ENCODE assay signal across 16 cellular contexts in the genomic region with DNA sequence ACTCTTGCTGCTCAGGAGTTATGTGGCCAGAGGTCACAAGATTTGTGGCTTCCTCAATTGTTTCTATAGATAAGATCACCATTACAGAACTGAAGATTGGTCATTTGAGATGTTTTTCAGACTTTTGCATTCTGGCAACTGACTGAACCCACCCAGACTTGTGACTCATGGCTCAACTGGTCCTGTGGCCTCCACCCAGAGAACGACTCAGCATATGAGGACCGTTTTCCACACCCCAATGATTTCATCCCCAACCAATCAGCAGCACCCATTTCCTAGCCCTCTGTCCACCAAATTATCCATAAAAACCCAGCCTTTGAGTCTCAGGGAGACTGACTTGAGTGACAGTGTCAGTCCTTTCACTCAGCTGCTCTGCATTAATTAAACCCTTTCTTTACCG.
DNase-seq lines count a peak whose midpoint lies in the region; ATAC-seq, FAIRE-seq and TF ChIP-seq lines count a peak whose summit lies in the region.
"Had no signal": no experiment of that assay in that cellular context is flagged by ENCODE, and none has a peak within 500 bp of the region (broad histone marks: within the 10 kb centered on the region; RNA-seq: fewer than 3 reads in every experiment).

No MANE protein-coding gene starts in this region.

- DNase-seq in AG10803 (ENCODE audit: low read depth) (peak; percentile 37), LHCN-M2 (ENCODE audit: low read depth) (peak; percentile 85), K562 (ENCODE audit: extremely low read depth in 1 of 4, low spot score in 3 of 4) (peak in 1 of 4 experiments; percentile 7), left lung (no peak), SKM-1 treated with dmso at 0.1 percent for 144 hours (lab: John Stamatoyannopoulos, UW; ENCODE audit: unreplicated experiment) (no peak), omental fat pad (ENCODE audit: low spot score) (no peak)
- no peak for DNase-seq in CD4-positive, alpha-beta T cell
- DNase-seq: activated CD4-positive, alpha-beta memory T cell treated with anti-CD3 and anti-CD28 coated beads, Interleukin-2, amount 10 ng/mL, durations not matched to agents 7 days and 5 days; endodermal cell; H9; NCI-H2081; NCI-H526 had no signal

- no peak for TF ChIP-seq POLR2A in K562 (conservative IDR thresholded peaks at IDR 0.05)

- H3K9me3 ChIP-seq in K562 (replicated peaks; ENCODE audit: control insufficient read depth, insufficient read depth, low read depth, low read length): no peaks in the 10 kb centered on the region
- H3K9me3 ChIP-seq in left lung: no peaks in the 10 kb centered on the region
- no peaks in the 10 kb centered on the region for H3K9me3 ChIP-seq in CD4-positive, alpha-beta T cell (ENCODE audit: control insufficient read depth, low read length)
- H3K9me3 ChIP-seq: psoas muscle had no signal

- H3K9me1 ChIP-seq in K562 (ENCODE audit: control insufficient read depth, insufficient read depth, low read length): no peaks in the 10 kb centered on the region

- H3K4me3 Mint-ChIP-seq in CD4-positive, alpha-beta T cell: no peak overlapping the region
- H3K4me3 Mint-ChIP-seq: activated CD4-positive, alpha-beta memory T cell treated with anti-CD3 and anti-CD28 coated beads, Interleukin-2, amount 10 ng/mL, durations not matched to agents 7 days and 5 days; endodermal cell; H9 had no signal

- H3K27me3 Mint-ChIP-seq in CD4-positive, alpha-beta T cell: no peaks in the 10 kb centered on the region
- H3K27me3 Mint-ChIP-seq: activated CD4-positive, alpha-beta memory T cell treated with anti-CD3 and anti-CD28 coated beads, Interleukin-2, amount 10 ng/mL, durations not matched to agents 7 days and 5 days had no signal

- H3K27ac ChIP-seq in K562 (ENCODE audit: extremely low read depth, low read depth, low read length): no peak overlapping the region
- H3K27ac ChIP-seq in left lung: peak overlapping the region in 1 of 2 donors; percentile 49
- no peak overlapping the region for H3K27ac ChIP-seq in CD4-positive, alpha-beta T cell (ENCODE audit: low read depth, low read length)
- H3K27ac ChIP-seq: psoas muscle had no signal

- ATAC-seq in K562 (no peak), left lung (peak; percentile 41), HG03378 (IDR thresholded peaks at IDR 0.05; ENCODE audit: unreplicated experiment) (no peak), omental fat pad (ENCODE audit: low FRiP score) (no peak)
- ATAC-seq in CD4-positive, alpha-beta T cell (ENCODE audit: poor library complexity): no peak
- ATAC-seq: Panc1, psoas muscle had no signal

- H2AFZ ChIP-seq in K562 (ENCODE audit: low read depth, low read length): no peak overlapping the region

- H3K9ac ChIP-seq in K562 (ENCODE audit: insufficient read depth in 1 of 2, low read depth in 2 of 2, low read length in 2 of 2): no peak overlapping the region

- TF ChIP-seq CTCF in AG10803 (conservative IDR thresholded peaks at IDR 0.05; ENCODE audit: low read length) (no peak), K562 (IDR thresholded peaks at IDR 0.05 in 2 of 3, conservative IDR thresholded peaks at IDR 0.05 in 1 of 3; ENCODE audit: insufficient read depth in 2 of 3, low read depth in 1 of 3, low read length in 3 of 3) (no peak), left lung (IDR thresholded peaks at IDR 0.05) (no peak), omental fat pad (IDR thresholded peaks at IDR 0.05) (no peak)
- no peak for TF ChIP-seq CTCF in CD4-positive, alpha-beta T cell (IDR thresholded peaks at IDR 0.05)

- no peaks in the 10 kb centered on the region for H3K79me2 ChIP-seq in K562 (ENCODE audit: control insufficient read depth, insufficient read depth, low read length)

- no peak for FAIRE-seq in K562 (lab: Jason Lieb, UNC)

- no TSS peak for BruUV-seq in K562 (replicated peaks; lab: Mats Ljungman, UMichigan)

- H4K20me1 ChIP-seq in K562 (replicated peaks; ENCODE audit: control insufficient read depth, insufficient read depth, low read length): no peaks in the 10 kb centered on the region

- POLR2A ChIA-PET in K562 (lab: Yijun Ruan, JAX): no interaction called here
- POLR2A ChIA-PET in CD4-positive, alpha-beta T cell (lab: Charles Lee): no interaction called here

- H3K27me3 ChIP-seq in K562 (ENCODE audit: control insufficient read depth in 2 of 2, insufficient read depth in 2 of 2, low read length in 2 of 2) (peaks cover 0 to 5% of the 10 kb centered on the region in 2 experiments; a peak in 2 of 5 replicates), left lung (no peaks in the 10 kb centered on the region)
- no peaks in the 10 kb centered on the region for H3K27me3 ChIP-seq in CD4-positive, alpha-beta T cell (ENCODE audit: control insufficient read depth, insufficient read depth, low read length)

- H3K4me1 ChIP-seq in K562 (replicated peaks in 1 of 2; ENCODE audit: control insufficient read depth in 2 of 2, insufficient read depth in 2 of 2, low read length in 2 of 2) (no peaks in the 10 kb centered on the region), left lung (no peaks in the 10 kb centered on the region)
- H3K4me1 ChIP-seq: psoas muscle had no signal

- no peaks in the 10 kb centered on the region for H3K36me3 ChIP-seq in K562 (ENCODE audit: control insufficient read depth, insufficient read depth, low read length)
- no peaks in the 10 kb centered on the region for H3K36me3 ChIP-seq in left lung

- TF ChIP-seq EP300 in K562 (IDR thresholded peaks at IDR 0.05; ENCODE audit: low read length): no peak

- CTCF ChIA-PET in K562 (lab: Yijun Ruan, JAX; ENCODE audit: low intra/inter-chr PET ratio): no interaction called here
- CTCF ChIA-PET in CD4-positive, alpha-beta T cell (lab: Charles Lee): no interaction called here

- 19% methylated on average over 3 of the region's 3 CpGs for WGBS in K562 (ENCODE audit: insufficient coverage, low coverage, missing lambda C conversion rate)

- H3K27ac Mint-ChIP-seq in CD4-positive, alpha-beta T cell: no peak overlapping the region
- H3K27ac Mint-ChIP-seq: activated CD4-positive, alpha-beta memory T cell treated with anti-CD3 and anti-CD28 coated beads, Interleukin-2, amount 10 ng/mL, durations not matched to agents 7 days and 5 days; endodermal cell had no signal

- TF ChIP-seq RAD21 in K562 (CRISPR knock-in tag; conservative IDR thresholded peaks at IDR 0.05 in 1 of 2, IDR thresholded peaks at IDR 0.05 in 1 of 2): no peak

- no peaks in the 10 kb centered on the region for H3K4me1 Mint-ChIP-seq in CD4-positive, alpha-beta T cell (ENCODE audit: low read depth)
- H3K4me1 Mint-ChIP-seq: activated CD4-positive, alpha-beta memory T cell treated with anti-CD3 and anti-CD28 coated beads, Interleukin-2, amount 10 ng/mL, durations not matched to agents 7 days and 5 days; H9 had no signal

- H3K9me3 Mint-ChIP-seq in CD4-positive, alpha-beta T cell: no peaks in the 10 kb centered on the region
- H3K9me3 Mint-ChIP-seq: activated CD4-positive, alpha-beta memory T cell treated with anti-CD3 and anti-CD28 coated beads, Interleukin-2, amount 10 ng/mL, durations not matched to agents 7 days and 5 days had no signal

- in situ Hi-C loops in K562 (cut with MboI): no loop called here

- H3K4me2 ChIP-seq in K562 (ENCODE audit: insufficient read depth, low read length): no peak overlapping the region

- intact Hi-C loops in K562 (cut with micrococcal nuclease) (no loop called here), left lung (cut with DNase I) (no loop called here)
- intact Hi-C loops in CD4-positive, alpha-beta T cell (cut with DNase I, micrococcal nuclease): no loop called here

- H3K4me3 ChIP-seq in AG10803 (ENCODE audit: low read length) (no peak overlapping the region), K562 (no peak overlapping the region), left lung (no peak overlapping the region)
- H3K4me3 ChIP-seq: lung, psoas muscle had no signal

- H3K36me3 Mint-ChIP-seq in CD4-positive, alpha-beta T cell (ENCODE audit: low read depth): no peaks in the 10 kb centered on the region

TF ChIP-seq in K562, 482 proteins besides CTCF, POLR2A, EP300 and RAD21:
- TF ChIP-seq FOSL1 (tag; conservative IDR thresholded peaks at IDR 0.05) (0 out of 2 replicates have a peak, but pooled peaks have one; percentile 11), HMG20B (CRISPR knock-in tag; IDR thresholded peaks at IDR 0.05) (no peak)
TF ChIP-seq in K562: peak in this region for 1.

Comparison
In these comparisons a context has a peak if more than half of its experiments do, and no peak if none do; other contexts are left out.
1. DNase-seq: peak in AG10803 (single experiment) and LHCN-M2 (single experiment); none in left lung (0 of 2), SKM-1 treated with dmso at 0.1 percent for 144 hours (single experiment), CD4-positive, alpha-beta T cell (0 of 10) and omental fat pad (single experiment).